ENCODE assay signal across 1 cellular context in genomic region chr3:170056710-170057454, GRCh38.
TF ChIP-seq lines count a peak whose summit lies in the region.

No MANE protein-coding gene starts in this region.

TF ChIP-seq in GM12878, 131 proteins besides CTCF, POLR2A, EP300 and RAD21 (continued from another document and continues in another):
- no peak for TF ChIP-seq IRF5 (IDR thresholded peaks at IDR 0.05; ENCODE audit: borderline replicate concordance)
- TF ChIP-seq RELA (IDR thresholded peaks at IDR 0.05; ENCODE audit: borderline replicate concordance, partially characterized antibody), result no peak
- TF ChIP-seq MEF2B (IDR thresholded peaks at IDR 0.05; ENCODE audit: partially characterized antibody, poor library complexity, severe bottlenecking), result peak; percentile 88
- TF ChIP-seq RB1 (IDR thresholded peaks at IDR 0.05; ENCODE audit: borderline replicate concordance), result no peak
- peak; percentile 70 for TF ChIP-seq PKNOX1 (IDR thresholded peaks at IDR 0.05)
- TF ChIP-seq POU2F2 (IDR thresholded peaks at IDR 0.05; ENCODE audit: borderline replicate concordance, low read depth, low read length), result peak; percentile 92
- TF ChIP-seq IRF4 (IDR thresholded peaks at IDR 0.05; ENCODE audit: low read depth, low read length), result peak; percentile 89
- no peak for TF ChIP-seq ZNF207 (IDR thresholded peaks at IDR 0.05; ENCODE audit: borderline replicate concordance)
- TF ChIP-seq TARDBP (IDR thresholded peaks at IDR 0.05; ENCODE audit: borderline replicate concordance), result no peak
- no peak for TF ChIP-seq ATF3 (IDR thresholded peaks at IDR 0.05; ENCODE audit: borderline replicate concordance, extremely low read depth, low read depth, low read length)
- no peak for TF ChIP-seq POLR2AphosphoS5 (IDR thresholded peaks at IDR 0.05; ENCODE audit: low read length)
- TF ChIP-seq KDM1A (IDR thresholded peaks at IDR 0.05; ENCODE audit: borderline replicate concordance), result no peak
- no peak for TF ChIP-seq TCF12 (IDR thresholded peaks at IDR 0.05; ENCODE audit: low read depth, low read length)
- no peak for TF ChIP-seq BACH1 (IDR thresholded peaks at IDR 0.05; ENCODE audit: borderline replicate concordance)
- TF ChIP-seq HDAC6 (IDR thresholded peaks at IDR 0.05; ENCODE audit: unreplicated experiment), result no peak
- TF ChIP-seq PBX3 (IDR thresholded peaks at IDR 0.05; ENCODE audit: insufficient replicate concordance, low read depth, low read length), result peak; percentile 11
- no peak for TF ChIP-seq NR2C1 (IDR thresholded peaks at IDR 0.05)
- peak; percentile 74; the same call in 1 of the 2 replicates for TF ChIP-seq EED (IDR thresholded peaks at IDR 0.05; ENCODE audit: low read depth)
- peak; percentile 98 for TF ChIP-seq RUNX3 (IDR thresholded peaks at IDR 0.05; ENCODE audit: low read length)
- no peak for TF ChIP-seq IRF3 (IDR thresholded peaks at IDR 0.05)
- no peak for TF ChIP-seq FOXK2 (IDR thresholded peaks at IDR 0.05)
- 0 out of 2 replicates have a peak, but pooled peaks have one; percentile 15 for TF ChIP-seq TCF3 (IDR thresholded peaks at IDR 0.05; ENCODE audit: borderline replicate concordance, insufficient read depth, low read depth, low read length)
- peak; percentile 94; the same call in 1 of the 2 replicates for TF ChIP-seq MTA3 (IDR thresholded peaks at IDR 0.05; ENCODE audit: borderline replicate concordance, low read length)
- no peak for TF ChIP-seq EGR1 (IDR thresholded peaks at IDR 0.05; ENCODE audit: borderline replicate concordance in 1 of 2, low read depth in 2 of 2, low read length in 2 of 2)
- TF ChIP-seq JUND (IDR thresholded peaks at IDR 0.05; ENCODE audit: low read depth, low read length), result peak; percentile 67
- TF ChIP-seq USF1 (IDR thresholded peaks at IDR 0.05; ENCODE audit: borderline replicate concordance, extremely low read length, insufficient read depth, low read depth, low read length), result no peak
- TF ChIP-seq HSF1 (IDR thresholded peaks at IDR 0.05; ENCODE audit: low read depth, low read length), result no peak
- no peak for TF ChIP-seq ZNF384 (IDR thresholded peaks at IDR 0.05; ENCODE audit: borderline replicate concordance, low read depth, low read length)
- TF ChIP-seq ZNF687 (IDR thresholded peaks at IDR 0.05), result no peak
- TF ChIP-seq CUX1 (IDR thresholded peaks at IDR 0.05; ENCODE audit: insufficient replicate concordance, low read depth, low read length), result no peak
- peak; percentile 92 for TF ChIP-seq MEF2A (IDR thresholded peaks at IDR 0.05; ENCODE audit: insufficient read depth, low read depth, low read length)
- TF ChIP-seq NKRF (conservative IDR thresholded peaks at IDR 0.05), result no peak
- TF ChIP-seq SUPT20H (IDR thresholded peaks at IDR 0.05; ENCODE audit: borderline replicate concordance, control insufficient read depth, low read depth, low read length), result no peak
- no peak for TF ChIP-seq STAT3 (IDR thresholded peaks at IDR 0.05; ENCODE audit: low read depth, low read length)
- no peak for TF ChIP-seq ZNF622 (IDR thresholded peaks at IDR 0.05)
- peak; percentile 37; the same call in 1 of the 2 replicates for TF ChIP-seq GABPA (IDR thresholded peaks at IDR 0.05; ENCODE audit: low read depth)
- peak; percentile 100 for TF ChIP-seq ZNF217 (IDR thresholded peaks at IDR 0.05)
- peak; percentile 73 for TF ChIP-seq PML (IDR thresholded peaks at IDR 0.05; ENCODE audit: low read length)
- TF ChIP-seq YY1 (IDR thresholded peaks at IDR 0.05; ENCODE audit: low read depth, low read length), result 0 out of 2 replicates have a peak, but pooled peaks have one; percentile 6
- TF ChIP-seq SREBF2 (IDR thresholded peaks at IDR 0.05; ENCODE audit: low read length), result no peak
- no peak for TF ChIP-seq KLF5 (IDR thresholded peaks at IDR 0.05; ENCODE audit: partially characterized antibody)
